Comparison of ENCODE assay signal across 19 cellular contexts in the genomic region with DNA sequence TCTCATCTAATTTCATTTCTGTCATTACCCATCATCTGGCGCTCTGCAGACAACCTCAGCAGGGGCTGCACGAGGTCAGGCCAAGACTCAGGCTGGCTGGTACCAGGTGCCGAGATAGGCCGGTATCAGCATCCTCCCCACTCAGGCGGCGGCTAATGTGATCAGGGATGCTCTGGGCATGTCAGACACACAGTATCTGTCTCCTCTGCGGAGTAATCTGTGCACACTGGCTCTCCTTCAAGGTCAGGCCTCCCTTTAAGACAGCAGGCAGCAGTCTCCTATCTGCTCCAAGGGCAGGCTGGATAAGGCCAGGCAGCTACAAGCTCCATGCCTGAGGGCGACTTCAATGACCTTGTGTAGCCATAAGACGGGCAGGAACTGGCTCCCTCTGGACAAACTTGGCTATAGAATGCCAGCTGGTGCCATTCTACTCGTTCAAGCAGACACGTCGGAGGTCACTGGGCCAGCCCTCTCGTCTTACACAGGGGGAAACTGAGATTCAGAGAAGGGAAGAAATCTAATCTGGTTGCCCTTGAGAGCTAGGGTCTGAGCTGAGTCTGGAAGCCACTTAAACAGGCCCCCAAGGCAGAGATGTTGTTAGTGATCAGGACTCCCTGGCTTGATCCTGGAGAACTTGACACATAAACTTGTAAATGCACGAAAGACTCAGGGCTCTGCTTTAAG. TPM values are rescaled to one million over a fixed set of nuclear protein-coding genes. Genes with fewer than 3 reads are reported as not detected.
"Had no signal": no experiment of that assay in that cellular context is flagged by ENCODE, and none has a peak within 500 bp of the region (broad histone marks: within the 10 kb centered on the region; RNA-seq: fewer than 3 reads in every experiment).

No MANE protein-coding gene starts in this region.

- H3K9me3 Mint-ChIP-seq: activated CD4-positive, alpha-beta T cell treated with anti-CD3 and anti-CD28 coated beads, Interleukin-2, amount 10 ng/mL, durations not matched to agents 24 days and 14 days; activated naive CD8-positive, alpha-beta T cell treated with anti-CD3 and anti-CD28 coated beads, Interleukin-2, amount 50 U/mL, for 24 hours; activated T-cell treated with anti-CD3 and anti-CD28 coated beads, Interleukin-2, amount 50 U/mL, for 24 hours; activated T-helper 2 cell treated with anti-CD3 and anti-CD28 coated beads, Interferon-gamma antibody, Interleukin-2, Interleukin-4, amounts not matched to agents 10 μg/mL and 5 μg/mL and 100 μg/mL, durations not matched to agents 14 hours and 24 hours and 36 hours; nephron had no signal

- H3K4me1 Mint-ChIP-seq: activated CD4-positive, alpha-beta T cell treated with anti-CD3 and anti-CD28 coated beads, Interleukin-2, amount 10 ng/mL, durations not matched to agents 24 days and 14 days; activated naive CD8-positive, alpha-beta T cell treated with anti-CD3 and anti-CD28 coated beads, Interleukin-2, amount 50 U/mL, for 24 hours; nephron had no signal

- ATAC-seq: activated CD8-positive, alpha-beta T cell treated with anti-CD3 and anti-CD28 coated beads, Interleukin-2, amount 10 ng/mL, durations not matched to agents 7 days and 5 days; activated naive CD8-positive, alpha-beta T cell treated with anti-CD3 and anti-CD28 coated beads, Interleukin-2, amount 50 U/mL, for 24 hours; gastroesophageal sphincter; left colon; lower lobe of right lung; stimulated activated naive CD8-positive, alpha-beta T cell treated with anti-CD3 and anti-CD28 coated beads, Interleukin-15, Interleukin-2, amounts not matched to agents 100 U/mL and 50 U/mL, for 24 hours had no signal

- H3K9me3 ChIP-seq: esophagus muscularis mucosa, gastroesophageal sphincter, lower lobe of right lung, transverse colon had no signal

- H3K4me3 ChIP-seq: esophagus muscularis mucosa, gastroesophageal sphincter, lower lobe of right lung, transverse colon had no signal

- H3K27me3 ChIP-seq: brain microvascular endothelial cell, esophagus muscularis mucosa, gastroesophageal sphincter, transverse colon had no signal

- H3K36me3 ChIP-seq: esophagus muscularis mucosa, gastroesophageal sphincter, lower lobe of right lung, transverse colon had no signal

- H3K27me3 Mint-ChIP-seq: activated CD4-positive, alpha-beta T cell treated with anti-CD3 and anti-CD28 coated beads, Interleukin-2, amount 10 ng/mL, durations not matched to agents 24 days and 14 days had no signal

- H3K27ac Mint-ChIP-seq: activated CD4-positive, alpha-beta T cell treated with anti-CD3 and anti-CD28 coated beads, Interleukin-2, amount 10 ng/mL, durations not matched to agents 24 days and 14 days; activated CD8-positive, alpha-beta T cell treated with anti-CD3 and anti-CD28 coated beads, Interleukin-2, amount 10 ng/mL, durations not matched to agents 7 days and 5 days; activated naive CD8-positive, alpha-beta T cell treated with anti-CD3 and anti-CD28 coated beads, Interleukin-2, amount 50 U/mL, for 24 hours; activated T-cell treated with anti-CD3 and anti-CD28 coated beads, Interleukin-2, amount 50 U/mL, for 24 hours; activated T-helper 2 cell treated with anti-CD3 and anti-CD28 coated beads, Interferon-gamma antibody, Interleukin-2, Interleukin-4, amounts not matched to agents 10 μg/mL and 5 μg/mL and 100 μg/mL, durations not matched to agents 14 hours and 24 hours and 36 hours; nephron had no signal

- DNase-seq: activated CD4-positive, alpha-beta T cell treated with anti-CD3 and anti-CD28 coated beads, Interleukin-2, amount 10 ng/mL, durations not matched to agents 24 days and 14 days; activated CD4-positive, CD25-positive, alpha-beta regulatory T cell; activated CD8-positive, alpha-beta T cell treated with anti-CD3 and anti-CD28 coated beads, Interleukin-2, amount 10 ng/mL, durations not matched to agents 7 days and 5 days; activated naive CD4-positive, alpha-beta T cell treated with Interleukin-2 at 50 U/mL for 16 hours; activated naive CD8-positive, alpha-beta T cell treated with anti-CD3 and anti-CD28 coated beads, Interleukin-2, amount 50 U/mL, for 24 hours; activated T-cell treated with anti-CD3 and anti-CD28 coated beads, Interleukin-2, amount 50 U/mL, for 24 hours; aorta; brain microvascular endothelial cell; effector CD8-positive, alpha-beta T cell; left colon; lower lobe of right lung; occipital lobe; stimulated activated CD4-positive, alpha-beta T cell treated with anti-CD3 and anti-CD28 coated beads, Interleukin-2, amount 100 ng/mL, for 24 hours; stimulated activated naive CD8-positive, alpha-beta T cell treated with anti-CD3 and anti-CD28 coated beads, Interleukin-15, Interleukin-2, amounts not matched to agents 100 U/mL and 50 U/mL, for 24 hours; transverse colon had no signal

- H3K4me3 Mint-ChIP-seq: activated CD4-positive, alpha-beta T cell treated with anti-CD3 and anti-CD28 coated beads, Interleukin-2, amount 10 ng/mL, durations not matched to agents 24 days and 14 days; activated CD8-positive, alpha-beta T cell treated with anti-CD3 and anti-CD28 coated beads, Interleukin-2, amount 10 ng/mL, durations not matched to agents 7 days and 5 days; activated naive CD8-positive, alpha-beta T cell treated with anti-CD3 and anti-CD28 coated beads, Interleukin-2, amount 50 U/mL, for 24 hours; activated T-cell treated with anti-CD3 and anti-CD28 coated beads, Interleukin-2, amount 50 U/mL, for 24 hours; nephron had no signal

- H3K4me1 ChIP-seq: esophagus muscularis mucosa, gastroesophageal sphincter, lower lobe of right lung, transverse colon had no signal

- H3K27ac ChIP-seq: brain microvascular endothelial cell, esophagus muscularis mucosa, gastroesophageal sphincter, lower lobe of right lung, transverse colon had no signal

RNA-seq across cellular contexts. Expression of a gene that starts 59.3 kb away (rescaled TPM):
- total RNA-seq: activated CD4-positive, alpha-beta T cell treated with anti-CD3 and anti-CD28 coated beads, Interleukin-2, amount 10 ng/mL, durations not matched to agents 24 days and 14 days; activated CD8-positive, alpha-beta T cell treated with anti-CD3 and anti-CD28 coated beads, Interleukin-2, amount 10 ng/mL, durations not matched to agents 7 days and 5 days had no signal
